Comparison of ENCODE assay signal across 18 cellular contexts in the genomic region with DNA sequence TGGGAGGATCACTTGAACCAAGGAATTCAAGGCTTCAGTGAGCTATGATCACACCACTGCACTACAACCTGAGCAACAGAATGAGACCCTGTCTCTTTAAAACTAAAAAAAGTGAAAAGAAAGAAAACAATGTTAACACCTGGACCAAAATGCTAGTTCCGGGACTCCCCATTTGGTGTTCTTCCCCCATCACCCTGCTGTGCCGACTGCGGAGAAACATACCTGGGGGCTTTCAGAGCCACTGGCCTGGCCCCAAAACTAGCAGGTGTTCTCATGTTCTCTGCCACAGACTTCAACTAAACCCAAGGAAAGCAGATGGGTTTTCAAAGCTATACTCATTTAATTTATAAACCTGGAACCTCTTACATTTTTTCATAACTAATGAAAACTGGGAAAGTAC.
DNase-seq lines count a peak whose midpoint lies in the region; ATAC-seq and TF ChIP-seq lines count a peak whose summit lies in the region.
"Had no signal": no experiment of that assay in that cellular context is flagged by ENCODE, and none has a peak within 500 bp of the region (broad histone marks: within the 10 kb centered on the region; RNA-seq: fewer than 3 reads in every experiment).

No MANE protein-coding gene starts in this region.

- intact Hi-C loops in gastrocnemius medialis (cut with DNase I; ENCODE audit: low total_unique reads) (no loop called here), cardiac septum (cut with DNase I) (no loop called here)

- H3K4me1 ChIP-seq in gastrocnemius medialis, result peaks cover 86 to 95% of the 10 kb centered on the region in 2 donors

- no peak overlapping the region for H3K4me3 ChIP-seq in gastrocnemius medialis
- H3K4me3 ChIP-seq: BLaER1 treated with 17β-estradiol and CSF1 and Interleukin-3, amounts not matched to agents 10 nM and 100 nM had no signal

- TF ChIP-seq POLR2A in gastrocnemius medialis (IDR thresholded peaks at IDR 0.05), result no peak

- H3K36me3 ChIP-seq in gastrocnemius medialis, result no peaks in the 10 kb centered on the region

- no peaks in the 10 kb centered on the region for H3K27me3 ChIP-seq in gastrocnemius medialis
- H3K27me3 ChIP-seq: BLaER1 treated with 17β-estradiol and CSF1 and Interleukin-3, amounts not matched to agents 10 nM and 100 nM had no signal

- H3K9me3 ChIP-seq in gastrocnemius medialis, result no peaks in the 10 kb centered on the region
- H3K9me3 ChIP-seq: BLaER1 treated with 17β-estradiol and CSF1 and Interleukin-3, amounts not matched to agents 10 nM and 100 nM had no signal

- DNase-seq in NCI-H2171 treated with DMSO at 0.1 percent for 48 hours (lab: John Stamatoyannopoulos, UW) (peak; percentile 43), NCI-H2171 (lab: John Stamatoyannopoulos, UW) (no peak), RPMI8226 (peak; percentile 80), gastrocnemius medialis (no peak), cardiac septum (ENCODE audit: low spot score) (no peak), Ammon's horn (ENCODE audit: low spot score) (no peak)
- DNase-seq: 8988T; CD8-positive, alpha-beta T cell; DMS153; DMS79; GF-D8; GOT3; H7; HFFc6; IMR-90 had no signal

- ATAC-seq in gastrocnemius medialis, result no peak
- no peak for ATAC-seq in GM19324 (IDR thresholded peaks at IDR 0.05; ENCODE audit: low FRiP score, unreplicated experiment)
- ATAC-seq: CD8-positive, alpha-beta T cell; HCT116 had no signal

- H3K27ac ChIP-seq in gastrocnemius medialis, result peak overlapping the region; percentile 63 to 80 (median 74)
- H3K27ac ChIP-seq: BLaER1 treated with 17β-estradiol and CSF1 and Interleukin-3, amounts not matched to agents 10 nM and 100 nM had no signal

- TF ChIP-seq CTCF in gastrocnemius medialis (IDR thresholded peaks at IDR 0.05 in 4 of 5, conservative IDR thresholded peaks at IDR 0.05 in 1 of 5), result no peak

- in situ Hi-C loops in gastrocnemius medialis (cut with MboI; ENCODE audit: low sequenced_read_pairs in 4 of 4), result no loop called here

Comparison
In these comparisons a context has a peak if more than half of its experiments do, and no peak if none do; other contexts are left out.
1. DNase-seq: peak in NCI-H2171 treated with DMSO at 0.1 percent for 48 hours (single experiment) and RPMI8226 (single experiment); none in NCI-H2171 (single experiment), gastrocnemius medialis (0 of 2), cardiac septum (single experiment) and Ammon's horn (single experiment).